In the genomic region with DNA sequence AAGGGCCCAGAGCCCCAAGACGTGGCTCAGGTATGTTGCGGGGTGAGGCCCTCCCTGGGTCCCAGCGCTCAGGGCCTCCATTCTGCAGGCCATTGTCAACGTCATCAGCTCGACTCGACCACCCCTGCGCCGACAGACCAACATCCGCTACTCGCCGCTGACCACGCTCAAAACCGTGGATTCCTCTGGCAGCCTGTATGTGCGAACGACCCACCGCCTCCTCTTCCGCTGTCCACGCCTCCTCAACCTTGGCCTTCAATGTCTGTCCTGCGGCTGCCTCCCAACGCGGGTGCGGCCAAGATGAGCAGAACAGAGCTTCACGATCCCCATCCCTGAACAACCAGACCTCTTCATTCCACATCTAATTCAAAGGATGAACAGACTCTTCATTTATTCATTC, we compare ENCODE assay signal across 16 cellular contexts. TPM values are rescaled to one million over a fixed set of nuclear protein-coding genes. Genes with fewer than 3 reads are reported as not detected.
DNase-seq lines count a peak whose midpoint lies in the region; ATAC-seq and TF ChIP-seq lines count a peak whose summit lies in the region.
"Had no signal": no experiment of that assay in that cellular context is flagged by ENCODE, and none has a peak within 500 bp of the region (broad histone marks: within the 10 kb centered on the region; RNA-seq: fewer than 3 reads in every experiment).

No MANE protein-coding gene starts in this region.

- TF ChIP-seq POLR2A in IMR-90 (IDR thresholded peaks at IDR 0.05; ENCODE audit: low read depth, low read length) = no peak

- H3K79me1 ChIP-seq in IMR-90 (ENCODE audit: low read depth in 1 of 2, low read length in 2 of 2) (no peaks in the 10 kb centered on the region), mesenchymal stem cell (replicated peaks; ENCODE audit: low read length, poor library complexity, severe bottlenecking) (no peaks in the 10 kb centered on the region)

- H3K9me1 ChIP-seq in IMR-90 (ENCODE audit: insufficient read depth, low read length) = no peaks in the 10 kb centered on the region; the same call in 1 of the 2 replicates

- no peak overlapping the region for H3K4me2 ChIP-seq in IMR-90 (ENCODE audit: low read depth, low read length)
- no peak overlapping the region for H3K4me2 ChIP-seq in mesenchymal stem cell (ENCODE audit: low read length, poor library complexity, severe bottlenecking)

- DNase-seq in H7 (peak; percentile 33), IMR-90 (no peak), mesenchymal stem cell (no peak), posterior cingulate gyrus (no peak), cortex of kidney (lab: John Stamatoyannopoulos, UW) (no peak)
- no peak for DNase-seq in stimulated activated effector memory CD8-positive, alpha-beta T cell treated with anti-CD3 and anti-CD28 coated beads, Interleukin-12 subunit alpha, Interleukin-12 subunit beta, amount 100 ng/mL, for 72 hours (ENCODE audit: low spot score in 2 of 2)
- DNase-seq in activated CD8-positive, alpha-beta T cell treated with anti-CD3 and anti-CD28 coated beads, Interleukin-2, amount 10 ng/mL, durations not matched to agents 7 days and 5 days = no peak
- DNase-seq: BE2C; CD4-positive, alpha-beta memory T cell; DMS79; GOT3 had no signal

- intact Hi-C loops in IMR-90 (cut with micrococcal nuclease) = loop anchor here (10.0 kb wide), 1 partner anchor 233 kb away; the partner anchor contains the start of gene MRPL4
- intact Hi-C loops in posterior cingulate gyrus (cut with DNase I) = no loop called here

- peak overlapping the region; percentile 76 for H2AFZ ChIP-seq in IMR-90 (replicated peaks; ENCODE audit: low read length, poor library complexity)
- no peak overlapping the region for H2AFZ ChIP-seq in mesenchymal stem cell (ENCODE audit: low read depth, low read length)

- H2BK5ac ChIP-seq in IMR-90 (ENCODE audit: low read depth, low read length, poor library complexity, severe bottlenecking) (no peak overlapping the region), mesenchymal stem cell (ENCODE audit: low read depth, low read length, poor library complexity, severe bottlenecking) (no peak overlapping the region)

- H3K9me3 Mint-ChIP-seq in stimulated activated effector memory CD8-positive, alpha-beta T cell treated with anti-CD3 and anti-CD28 coated beads, Interleukin-12 subunit alpha, Interleukin-12 subunit beta, amount 100 ng/mL, for 72 hours = no peaks in the 10 kb centered on the region
- H3K9me3 Mint-ChIP-seq in activated CD8-positive, alpha-beta T cell treated with anti-CD3 and anti-CD28 coated beads, Interleukin-2, amount 10 ng/mL, durations not matched to agents 7 days and 5 days (ENCODE audit: insufficient read depth) = no peaks in the 10 kb centered on the region

- no peak overlapping the region for H4K5ac ChIP-seq in IMR-90 (ENCODE audit: low read depth, low read length)

- H3K27me3 ChIP-seq in H7 (ENCODE audit: control insufficient read depth, insufficient read depth, low read length) = no peaks in the 10 kb centered on the region; the same call in 1 of the 2 replicates
- no peaks in the 10 kb centered on the region for H3K27me3 ChIP-seq in IMR-90 (ENCODE audit: control insufficient read depth, insufficient read depth, low read length)
- peaks cover 0 to 4% of the 10 kb centered on the region in 2 experiments for H3K27me3 ChIP-seq in mesenchymal stem cell (ENCODE audit: control insufficient read depth in 1 of 2, insufficient read depth in 1 of 2, low read length in 2 of 2)

- H3K27ac Mint-ChIP-seq in stimulated activated effector memory CD8-positive, alpha-beta T cell treated with anti-CD3 and anti-CD28 coated beads, Interleukin-12 subunit alpha, Interleukin-12 subunit beta, amount 100 ng/mL, for 72 hours = peak overlapping the region; percentile 6
- no peak overlapping the region for H3K27ac Mint-ChIP-seq in activated CD8-positive, alpha-beta T cell treated with anti-CD3 and anti-CD28 coated beads, Interleukin-2, amount 10 ng/mL, durations not matched to agents 7 days and 5 days

- dilution Hi-C loops in IMR-90 (cut with HindIII; ENCODE audit: low sequenced_read_pairs, unreplicated experiment) = no loop called here

- H4K20me1 ChIP-seq in IMR-90 (ENCODE audit: insufficient read depth, low read length) = no peaks in the 10 kb centered on the region

- peaks cover 6% of the 10 kb centered on the region for H3K27me3 Mint-ChIP-seq in activated CD8-positive, alpha-beta T cell treated with anti-CD3 and anti-CD28 coated beads, Interleukin-2, amount 10 ng/mL, durations not matched to agents 7 days and 5 days (ENCODE audit: low read depth)

- no peak overlapping the region for H2BK120ac ChIP-seq in IMR-90 (ENCODE audit: low read depth, low read length)
- no peak overlapping the region for H2BK120ac ChIP-seq in mesenchymal stem cell (ENCODE audit: low read depth, low read length)

- peak overlapping the region in 1 of 2 experiments; percentile 13 for H2BK12ac ChIP-seq in mesenchymal stem cell (ENCODE audit: low read length in 2 of 2)

- H3K4me3 Mint-ChIP-seq in stimulated activated effector memory CD8-positive, alpha-beta T cell treated with anti-CD3 and anti-CD28 coated beads, Interleukin-12 subunit alpha, Interleukin-12 subunit beta, amount 100 ng/mL, for 72 hours = no peak overlapping the region
- no peak overlapping the region for H3K4me3 Mint-ChIP-seq in activated CD8-positive, alpha-beta T cell treated with anti-CD3 and anti-CD28 coated beads, Interleukin-2, amount 10 ng/mL, durations not matched to agents 7 days and 5 days
- H3K4me3 Mint-ChIP-seq: CD4-positive, alpha-beta memory T cell had no signal

- no peaks in the 10 kb centered on the region for H3K36me3 Mint-ChIP-seq in stimulated activated effector memory CD8-positive, alpha-beta T cell treated with anti-CD3 and anti-CD28 coated beads, Interleukin-12 subunit alpha, Interleukin-12 subunit beta, amount 100 ng/mL, for 72 hours
- no peaks in the 10 kb centered on the region for H3K36me3 Mint-ChIP-seq in activated CD8-positive, alpha-beta T cell treated with anti-CD3 and anti-CD28 coated beads, Interleukin-2, amount 10 ng/mL, durations not matched to agents 7 days and 5 days (ENCODE audit: low read depth)
- H3K36me3 Mint-ChIP-seq: CD4-positive, alpha-beta memory T cell had no signal

- no TSS peak for BruUV-seq in IMR-90 (replicated peaks; lab: Mats Ljungman, UMichigan)

- H3K4me1 ChIP-seq in IMR-90 (ENCODE audit: control insufficient read depth, insufficient read depth, low read length) (0 out of 2 replicates have a peak, but pooled peaks cover 2% of the 10 kb centered on the region), mesenchymal stem cell (ENCODE audit: control insufficient read depth, insufficient read depth, low read depth, low read length) (no peaks in the 10 kb centered on the region)
- H3K4me1 ChIP-seq: BE2C had no signal

- no peak for TF ChIP-seq CTCF in IMR-90 (conservative IDR thresholded peaks at IDR 0.05; ENCODE audit: low read depth, low read length)

- peak overlapping the region; percentile 39; the same call in 1 of the 2 replicates for H2AK5ac ChIP-seq in IMR-90 (ENCODE audit: low read depth, low read length)
- H2AK5ac ChIP-seq in mesenchymal stem cell (ENCODE audit: low read length, severe bottlenecking) = no peak overlapping the region

- peaks cover 11% of the 10 kb centered on the region for H3K4me1 Mint-ChIP-seq in stimulated activated effector memory CD8-positive, alpha-beta T cell treated with anti-CD3 and anti-CD28 coated beads, Interleukin-12 subunit alpha, Interleukin-12 subunit beta, amount 100 ng/mL, for 72 hours
- no peaks in the 10 kb centered on the region for H3K4me1 Mint-ChIP-seq in activated CD8-positive, alpha-beta T cell treated with anti-CD3 and anti-CD28 coated beads, Interleukin-2, amount 10 ng/mL, durations not matched to agents 7 days and 5 days (ENCODE audit: low read depth)
- H3K4me1 Mint-ChIP-seq: CD4-positive, alpha-beta memory T cell had no signal

- H2BK20ac ChIP-seq in IMR-90 (ENCODE audit: low read depth, low read length) = no peak overlapping the region

- H3K4me3 ChIP-seq in H7 (ENCODE audit: insufficient read depth, low read depth, low read length) (no peak overlapping the region), IMR-90 (ENCODE audit: insufficient read depth, low read depth, low read length) (no peak overlapping the region), mesenchymal stem cell (ENCODE audit: insufficient read depth in 1 of 2, low read depth in 1 of 2, low read length in 2 of 2) (no peak overlapping the region)
- H3K4me3 ChIP-seq: GM12878 had no signal

- H3K18ac ChIP-seq in IMR-90 (ENCODE audit: low read depth, low read length) (no peak overlapping the region), mesenchymal stem cell (ENCODE audit: low read depth in 1 of 2, low read length in 2 of 2) (no peak overlapping the region)

- CTCF ChIA-PET in IMR-90 (lab: Yijun Ruan, JAX) = no interaction called here
- CTCF ChIA-PET in activated CD8-positive, alpha-beta T cell treated with anti-CD3 and anti-CD28 coated beads, Interleukin-2, amount 10 ng/mL, durations not matched to agents 7 days and 5 days (lab: Charles Lee) = interaction anchor here (0.7 kb wide), 1 partner anchor 21 kb away, joined by 4 read pairs; no protein-coding TSS in a partner anchor

- in situ Hi-C loops in IMR-90 (cut with MboI; ENCODE audit: low sequenced_read_pairs) = no loop called here

- no peak overlapping the region for H3K56ac ChIP-seq in IMR-90 (ENCODE audit: extremely low read depth, insufficient read depth, low read length)

- POLR2A ChIA-PET in IMR-90 (lab: Charles Lee; ENCODE audit: unreplicated experiment) = no interaction called here
- POLR2A ChIA-PET in activated CD8-positive, alpha-beta T cell treated with anti-CD3 and anti-CD28 coated beads, Interleukin-2, amount 10 ng/mL, durations not matched to agents 7 days and 5 days (lab: Charles Lee) = no interaction called here

- no peak for TF ChIP-seq RAD21 in IMR-90 (IDR thresholded peaks at IDR 0.05; ENCODE audit: low read length)

- no peak overlapping the region for H3K23ac ChIP-seq in IMR-90 (ENCODE audit: low read depth, low read length)
- H3K23ac ChIP-seq in mesenchymal stem cell (ENCODE audit: low read length in 2 of 2) = no peak overlapping the region

- ATAC-seq in IMR-90 (ENCODE audit: low read depth) = no peak
- no peak for ATAC-seq in stimulated activated effector memory CD8-positive, alpha-beta T cell treated with anti-CD3 and anti-CD28 coated beads, Interleukin-12 subunit alpha, Interleukin-12 subunit beta, amount 100 ng/mL, for 72 hours
- no peak for ATAC-seq in activated CD8-positive, alpha-beta T cell treated with anti-CD3 and anti-CD28 coated beads, Interleukin-2, amount 10 ng/mL, durations not matched to agents 7 days and 5 days
- ATAC-seq: GM12878, HCT116 had no signal

- H3K14ac ChIP-seq in IMR-90 (replicated peaks; ENCODE audit: low read depth, low read length) (no peak overlapping the region), mesenchymal stem cell (ENCODE audit: low read length in 2 of 2) (peak overlapping the region in 1 of 2 experiments; percentile 30)

- no peak overlapping the region for H2BK15ac ChIP-seq in IMR-90 (ENCODE audit: low read depth, low read length)
- H2BK15ac ChIP-seq in mesenchymal stem cell (ENCODE audit: low read depth, poor library complexity, severe bottlenecking) = no peak overlapping the region

- H3K27ac ChIP-seq in IMR-90 (ENCODE audit: insufficient read depth, low read length) (no peak overlapping the region), mesenchymal stem cell (ENCODE audit: low read length, poor library complexity, severe bottlenecking) (no peak overlapping the region)
- H3K27ac ChIP-seq: C4-2B had no signal

- H3K9ac ChIP-seq in IMR-90 (ENCODE audit: low read depth, low read length) (no peak overlapping the region), mesenchymal stem cell (ENCODE audit: low read length) (no peak overlapping the region)

- H2AK9ac ChIP-seq in IMR-90 (replicated peaks; ENCODE audit: low read depth, low read length, poor library complexity) = no peak overlapping the region

- H4K8ac ChIP-seq in IMR-90 (ENCODE audit: low read depth in 2 of 2, low read length in 2 of 2) (no peak overlapping the region), mesenchymal stem cell (ENCODE audit: low read length) (peak overlapping the region; percentile 55)

- H3K9me3 ChIP-seq in IMR-90 (ENCODE audit: control insufficient read depth, insufficient read depth, low read length) (no peaks in the 10 kb centered on the region), mesenchymal stem cell (ENCODE audit: control insufficient read depth, low read length) (no peaks in the 10 kb centered on the region)
- H3K9me3 ChIP-seq: BE2C had no signal

- 90% methylated on average over 22 of the region's 23 CpGs; no CpG with 5 or more reads in 1 of the 2 experiments for WGBS in IMR-90 (ENCODE audit: extremely low coverage in 2 of 2, insufficient read length in 1 of 2), 2 experiments
- WGBS in mesenchymal stem cell = 93% methylated on average over 23 of the region's 23 CpGs

- H3K4ac ChIP-seq in IMR-90 (ENCODE audit: low read depth, low read length) = no peak overlapping the region
- H3K4ac ChIP-seq in mesenchymal stem cell (ENCODE audit: low read depth in 1 of 2, low read length in 2 of 2) = no peak overlapping the region

- H4K91ac ChIP-seq in IMR-90 (ENCODE audit: insufficient read depth, low read depth, low read length) (no peak overlapping the region), mesenchymal stem cell (ENCODE audit: low read length) (no peak overlapping the region)

- H3K36me3 ChIP-seq in H7 (replicated peaks; ENCODE audit: control insufficient read depth, insufficient read depth, low read length) = no peaks in the 10 kb centered on the region
- H3K36me3 ChIP-seq in IMR-90 (ENCODE audit: control insufficient read depth, insufficient read depth, low read length) = no peaks in the 10 kb centered on the region
- H3K36me3 ChIP-seq in mesenchymal stem cell (ENCODE audit: control insufficient read depth in 1 of 2, insufficient read depth in 2 of 2, low read depth in 1 of 2, low read length in 2 of 2) = no peaks in the 10 kb centered on the region
- H3K36me3 ChIP-seq: BE2C had no signal

RNA-seq across cellular contexts. Expression of gene RDH8, which starts 8.2 kb away (rescaled TPM):
- not detected in 2 replicates for total RNA-seq in H7 (2014; rRNA removed; shearing (Covaris generic))
- total RNA-seq in IMR-90 (2012; rRNA removed) = 0.18 TPM in 1 of 2 replicates, not detected in the other
- not detected in 2 replicates for polyA plus RNA-seq in IMR-90 (2012; rRNA removed)
- polyA plus RNA-seq in IMR-90 (2012; cell fraction: cytosol; rRNA removed) = not detected in 2 replicates
- polyA plus RNA-seq in IMR-90 (2012; cell fraction: nucleus; rRNA removed; ENCODE audit: low replicate concordance) = 0.29 and 0.38 TPM in 2 replicates
- polyA plus RNA-seq in mesenchymal stem cell (2013, experiment 1 of 2) = not detected
- not detected for polyA plus RNA-seq in mesenchymal stem cell (2013, experiment 2 of 2)
- total RNA-seq in activated CD8-positive, alpha-beta T cell treated with anti-CD3 and anti-CD28 coated beads, Interleukin-2, amount 10 ng/mL, durations not matched to agents 7 days and 5 days = not detected
- total RNA-seq: CD4-positive, alpha-beta memory T cell; G401; GM12878; HT-29 had no signal
- polyA plus RNA-seq: CD4-positive, alpha-beta memory T cell had no signal

RNA-seq across cellular contexts. Expression of gene COL5A3, which starts 11.1 kb away (rescaled TPM):
- total RNA-seq in H7 (2014; rRNA removed; shearing (Covaris generic)) = 0.62 and 1.4 TPM in 2 replicates
- 0.54 and 0.56 TPM in 2 replicates for total RNA-seq in IMR-90 (2012; rRNA removed)
- 1.5 TPM in 2 replicates for polyA plus RNA-seq in IMR-90 (2012; rRNA removed)
- 1.1 and 1.5 TPM in 2 replicates for polyA plus RNA-seq in IMR-90 (2012; cell fraction: cytosol; rRNA removed)
- polyA plus RNA-seq in IMR-90 (2012; cell fraction: nucleus; rRNA removed; ENCODE audit: low replicate concordance) = 5.1 TPM in 2 replicates
- 4.7 TPM for polyA plus RNA-seq in mesenchymal stem cell (2013, experiment 1 of 2)
- polyA plus RNA-seq in mesenchymal stem cell (2013, experiment 2 of 2) = 4.2 TPM
- total RNA-seq in activated CD8-positive, alpha-beta T cell treated with anti-CD3 and anti-CD28 coated beads, Interleukin-2, amount 10 ng/mL, durations not matched to agents 7 days and 5 days = under 1 TPM; 0.13 to 0.18 TPM
- total RNA-seq: G401, HT-29 had no signal
